In the genomic region with DNA sequence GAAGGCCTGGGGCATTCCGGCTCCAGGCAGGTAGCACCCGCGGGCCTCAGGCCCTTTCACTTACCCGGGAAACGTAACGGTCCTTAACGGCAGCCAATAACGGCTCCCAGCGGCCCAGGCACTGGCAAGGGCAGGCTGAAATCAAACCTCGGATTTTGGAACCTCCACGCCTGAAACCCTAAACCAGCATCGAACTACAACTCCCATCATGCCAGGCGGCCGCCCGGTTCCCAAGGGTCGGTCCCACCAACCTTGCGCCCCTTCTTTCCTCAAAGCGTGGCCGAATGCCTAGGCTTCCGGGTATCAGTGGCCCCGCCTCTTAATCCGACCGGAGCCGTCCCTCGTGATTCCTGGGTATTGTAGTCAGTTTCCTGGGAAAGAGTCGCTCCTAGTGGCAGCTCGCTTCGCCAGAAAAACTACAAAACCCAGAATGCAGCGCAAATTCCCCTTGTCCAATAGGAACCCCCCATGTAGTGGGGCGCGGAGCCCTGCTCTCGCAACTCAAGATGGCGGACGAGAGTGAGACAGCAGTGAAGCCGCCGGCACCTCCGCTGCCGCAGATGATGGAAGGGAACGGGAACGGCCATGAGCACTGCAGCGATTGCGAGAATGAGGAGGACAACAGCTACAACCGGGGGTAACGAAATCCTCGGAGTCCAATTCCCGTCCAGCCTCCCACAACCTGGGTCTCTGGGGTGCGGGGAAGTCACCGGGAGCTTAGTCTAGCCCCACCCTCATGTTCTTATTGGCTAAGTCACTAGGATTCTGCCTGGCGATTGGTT, we compare ENCODE assay signal across 8 cellular contexts. TPM values are rescaled to one million over a fixed set of nuclear protein-coding genes. Genes with fewer than 3 reads are reported as not detected.
DNase-seq lines count a peak whose midpoint lies in the region; ATAC-seq and TF ChIP-seq lines count a peak whose summit lies in the region.

NMT1 (plus strand) TSS at position 494 of the 782 bp plus-strand sequence; CDS start at position 507, 13 bp downstream.

- peak; percentile 83 for TF ChIP-seq POLR2A in GM15510 (IDR thresholded peaks at IDR 0.05; ENCODE audit: borderline replicate concordance, extremely low read depth, insufficient read length)

- DNase-seq in NCI-H1694 treated with DMSO at 0.1 percent for 48 hours (lab: John Stamatoyannopoulos, UW): peak; percentile 100
- DNase-seq in T-helper 17 cell: peak; percentile 85 to 93 (median 88)
- peak; percentile 74 to 100 (median 98) for DNase-seq in amygdala (lab: John Stamatoyannopoulos, UW)
- DNase-seq in left ventricle myocardium inferior: peak; percentile 97
- peak; percentile 93 for DNase-seq in progenitor cell of endocrine pancreas (ENCODE audit: low spot score, unreplicated experiment)
- peak; percentile 98 for DNase-seq in ureter (ENCODE audit: low spot score)

- H3K9me3 Mint-ChIP-seq in progenitor cell of endocrine pancreas (ENCODE audit: low read depth): no peaks in the 10 kb centered on the region

- H3K4me1 ChIP-seq in left ventricle myocardium inferior: peaks cover 68% of the 10 kb centered on the region

- intact Hi-C loops in left ventricle myocardium inferior (cut with micrococcal nuclease): no loop called here

- no peaks in the 10 kb centered on the region for H3K27me3 ChIP-seq in left ventricle myocardium inferior (ENCODE audit: low read depth)

- H3K4me1 Mint-ChIP-seq in T-helper 17 cell (peaks cover 16% of the 10 kb centered on the region), progenitor cell of endocrine pancreas (ENCODE audit: low read depth) (peaks cover 17% of the 10 kb centered on the region)

- H3K4me3 Mint-ChIP-seq in T-helper 17 cell (peak within 1 kb of the TSS; percentile 93), progenitor cell of endocrine pancreas (ENCODE audit: low read depth) (peak within 1 kb of the TSS; percentile 100)

- H3K27ac Mint-ChIP-seq in T-helper 17 cell (peak within 1 kb of the TSS; percentile 96), progenitor cell of endocrine pancreas (peak within 1 kb of the TSS; percentile 99)

- peak within 1 kb of the TSS; percentile 81 for H3K4me3 ChIP-seq in left ventricle myocardium inferior

- ATAC-seq in HG02885 (IDR thresholded peaks at IDR 0.05; ENCODE audit: poor library complexity, unreplicated experiment) (peak; percentile 86), T-helper 17 cell (peak; percentile 91)

- H3K9me3 ChIP-seq in T-helper 17 cell (ENCODE audit: control insufficient read depth, low read length, poor library complexity, severe bottlenecking): no peaks in the 10 kb centered on the region
- H3K9me3 ChIP-seq in left ventricle myocardium inferior (replicated peaks): no peaks in the 10 kb centered on the region

- peak within 1 kb of the TSS; percentile 94 for H3K27ac ChIP-seq in left ventricle myocardium inferior (replicated peaks)

- no peaks in the 10 kb centered on the region for H3K27me3 Mint-ChIP-seq in T-helper 17 cell
- no peaks in the 10 kb centered on the region for H3K27me3 Mint-ChIP-seq in progenitor cell of endocrine pancreas

- H3K36me3 Mint-ChIP-seq in T-helper 17 cell (ENCODE audit: low read depth) (no peaks in the 10 kb centered on the region), progenitor cell of endocrine pancreas (ENCODE audit: insufficient read depth) (no peaks in the 10 kb centered on the region)

- TF ChIP-seq CTCF in left ventricle myocardium inferior (IDR thresholded peaks at IDR 0.05; ENCODE audit: borderline replicate concordance): peak; percentile 24
- no peak for TF ChIP-seq CTCF in progenitor cell of endocrine pancreas (IDR thresholded peaks at IDR 0.05; ENCODE audit: unreplicated experiment)

- no peaks in the 10 kb centered on the region for H3K36me3 ChIP-seq in left ventricle myocardium inferior

RNA-seq across cellular contexts. Expression of gene NMT1, which starts in this region (rescaled TPM):
- 10 to 100 TPM; 78.2 to 85.9 TPM for total RNA-seq in T-helper 17 cell
- 86.0 TPM for total RNA-seq in left ventricle myocardium inferior
- 97.4 and 98.7 TPM in 2 replicates for total RNA-seq in progenitor cell of endocrine pancreas
- total RNA-seq in ureter: 125 TPM

Comparison
In these comparisons a context has a peak if more than half of its experiments do, and no peak if none do; other contexts are left out.
1. Peak in every context shown above with its lines: DNase-seq, ATAC-seq, H3K4me3 ChIP-seq and H3K27ac ChIP-seq.